ENCODE assay signal across 29 cellular contexts in genomic region chr1:177687544-177687943, GRCh38.
"Had no signal": no experiment of that assay in that cellular context is flagged by ENCODE, and none has a peak within 500 bp of the region (broad histone marks: within the 10 kb centered on the region; RNA-seq: fewer than 3 reads in every experiment).

No MANE protein-coding gene starts in this region.

- H3K4me1 ChIP-seq: colonic mucosa, esophagus muscularis mucosa, esophagus squamous epithelium, foreskin keratinocyte, gastrocnemius medialis, gastroesophageal sphincter, heart left ventricle, heart right ventricle had no signal

- H3K4me2 ChIP-seq: hepatocyte had no signal

- H3K27me3 ChIP-seq: colonic mucosa, esophagus muscularis mucosa, esophagus squamous epithelium, gastrocnemius medialis, gastroesophageal sphincter, hepatocyte had no signal

- H3K4me3 ChIP-seq: colonic mucosa, coronary artery, dorsolateral prefrontal cortex, esophagus muscularis mucosa, esophagus squamous epithelium, gastrocnemius medialis, gastroesophageal sphincter, heart left ventricle, heart right ventricle, hepatocyte had no signal

- H3K79me2 ChIP-seq: hepatocyte had no signal

- H3K27ac ChIP-seq: colonic mucosa, coronary artery, dorsolateral prefrontal cortex, epithelial cell of prostate, esophagus muscularis mucosa, esophagus squamous epithelium, foreskin keratinocyte, gastrocnemius medialis, gastroesophageal sphincter, heart left ventricle, heart right ventricle, hepatocyte had no signal

- H2AFZ ChIP-seq: hepatocyte had no signal

- H3K36me3 ChIP-seq: colonic mucosa, esophagus muscularis mucosa, esophagus squamous epithelium, gastrocnemius medialis, gastroesophageal sphincter, heart left ventricle, heart right ventricle had no signal

- ATAC-seq: effector memory CD8-positive, alpha-beta T cell; esophagus mucosa; foreskin keratinocyte; gastrocnemius medialis; gastroesophageal sphincter; heart left ventricle; heart right ventricle had no signal

- H3K9me3 ChIP-seq: colonic mucosa, esophagus muscularis mucosa, gastrocnemius medialis had no signal

- FAIRE-seq: colon, endometrium, endothelial cell of umbilical vein, frontal cortex had no signal

- DNase-seq: colonic mucosa; cortex of kidney; dermis blood vessel endothelial cell; dorsolateral prefrontal cortex; effector CD4-positive, alpha-beta T cell; effector CD8-positive, alpha-beta T cell; effector memory CD4-positive, alpha-beta T cell; effector memory CD8-positive, alpha-beta T cell; endodermal cell; erythroblast; esophagus squamous epithelium; foreskin fibroblast; foreskin keratinocyte; foreskin melanocyte; gastrocnemius medialis; glutamatergic neuron; head of caudate nucleus; heart left ventricle; heart right ventricle had no signal
